ENCODE assay signal across 9 cellular contexts in the genomic region with DNA sequence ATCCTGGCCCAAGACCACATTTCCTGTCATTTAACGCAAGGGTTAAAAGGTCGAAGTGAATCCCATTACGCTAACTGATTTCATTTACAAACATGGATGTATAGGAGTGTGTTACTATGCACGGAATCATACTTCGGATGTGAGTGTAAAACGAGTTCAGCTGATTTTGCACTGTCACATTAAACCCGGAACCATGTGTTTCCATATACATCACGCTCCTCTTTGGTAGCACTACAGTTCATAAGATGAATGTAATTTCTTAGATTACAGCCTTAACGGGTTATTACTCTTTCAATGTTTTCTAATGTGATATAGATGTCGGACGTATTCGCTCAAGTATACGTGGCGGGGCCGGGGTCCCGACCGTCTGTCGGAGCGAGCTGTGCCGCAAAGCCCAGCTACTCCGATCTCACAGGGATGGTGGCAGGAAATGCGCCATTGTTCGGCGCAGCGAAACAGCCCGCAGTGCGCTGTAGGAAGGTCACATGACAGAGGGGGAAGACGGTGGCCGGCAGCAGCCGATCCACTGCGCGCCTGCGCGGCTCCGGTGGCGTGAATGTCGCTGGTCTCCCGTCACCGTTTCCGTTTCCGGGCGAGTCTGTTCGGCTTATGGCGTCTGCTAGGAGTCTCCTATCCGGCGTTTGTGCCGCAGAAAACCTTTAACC.
DNase-seq lines count a peak whose midpoint lies in the region; ATAC-seq and TF ChIP-seq lines count a peak whose summit lies in the region.
"Had no signal": no experiment of that assay in that cellular context is flagged by ENCODE, and none has a peak within 500 bp of the region (broad histone marks: within the 10 kb centered on the region; RNA-seq: fewer than 3 reads in every experiment).

No MANE protein-coding gene starts in this region.

- peak overlapping the region; percentile 76 for H3K4me3 Mint-ChIP-seq in activated CD4-positive, alpha-beta memory T cell treated with anti-CD3 and anti-CD28 coated beads for 36 hours

- 0 out of 2 replicates have a peak overlapping the region, but pooled peaks have one; percentile 52 for H4K91ac ChIP-seq in IMR-90 (ENCODE audit: insufficient read depth, low read depth, low read length)

- no peak overlapping the region for H2AK9ac ChIP-seq in IMR-90 (replicated peaks; ENCODE audit: low read depth, low read length, poor library complexity)

- intact Hi-C loops in IMR-90 (cut with micrococcal nuclease): no loop called here
- intact Hi-C loops in activated CD4-positive, alpha-beta memory T cell treated with anti-CD3 and anti-CD28 coated beads for 36 hours (cut with micrococcal nuclease): loop anchor here (5.0 kb wide), 1 partner anchor 664 kb away; the partner anchor contains the start of gene UBE3A
- intact Hi-C loops in left lung (cut with DNase I): no loop called here

- peak overlapping the region; percentile 36; the same call in 1 of the 2 replicates for H3K4ac ChIP-seq in IMR-90 (ENCODE audit: low read depth, low read length)

- H4K20me1 ChIP-seq in IMR-90 (ENCODE audit: insufficient read depth, low read length): no peaks in the 10 kb centered on the region

- H2BK120ac ChIP-seq in IMR-90 (ENCODE audit: low read depth, low read length): no peak overlapping the region; the same call in 1 of the 2 replicates

- no TSS peak for BruUV-seq in IMR-90 (replicated peaks; lab: Mats Ljungman, UMichigan)

- H2AK5ac ChIP-seq in IMR-90 (ENCODE audit: low read depth, low read length): no peak overlapping the region

- peak overlapping the region; percentile 93 for H3K27ac ChIP-seq in IMR-90 (ENCODE audit: insufficient read depth, low read length)
- no peak overlapping the region for H3K27ac ChIP-seq in duodenal mucosa (ENCODE audit: low read depth, low read length)
- no peak overlapping the region for H3K27ac ChIP-seq in left lung

- H4K8ac ChIP-seq in IMR-90 (ENCODE audit: low read depth in 2 of 2, low read length in 2 of 2): peak overlapping the region; percentile 97

- H3K27me3 Mint-ChIP-seq in activated CD4-positive, alpha-beta memory T cell treated with anti-CD3 and anti-CD28 coated beads for 36 hours: peaks cover 1% of the 10 kb centered on the region

- H2BK15ac ChIP-seq in IMR-90 (ENCODE audit: low read depth, low read length): no peak overlapping the region

- DNase-seq in AG04449 (ENCODE audit: low read depth, low spot score) (peak; percentile 34), IMR-90 (peak; percentile 84), left lung (peak; percentile 66 to 80), MG63 (no peak), AML-193 (lab: John Stamatoyannopoulos, UW) (no peak)
- peak; percentile 78 for DNase-seq in activated CD4-positive, alpha-beta memory T cell treated with anti-CD3 and anti-CD28 coated beads for 36 hours
- peak; percentile 32 for DNase-seq in stimulated activated CD4-positive, alpha-beta T cell treated with anti-CD3 and anti-CD28 coated beads, Interleukin-2, amount 100 ng/mL, for 4 hours (ENCODE audit: low read depth)
- DNase-seq: DND-41 had no signal

- in situ Hi-C loops in IMR-90 (cut with MboI; ENCODE audit: low sequenced_read_pairs): no loop called here

- H3K4me2 ChIP-seq in IMR-90 (ENCODE audit: low read depth, low read length): peak overlapping the region; percentile 95

- no peaks in the 10 kb centered on the region for H3K79me1 ChIP-seq in IMR-90 (ENCODE audit: low read depth in 1 of 2, low read length in 2 of 2)

- H3K9me3 ChIP-seq in IMR-90 (ENCODE audit: control insufficient read depth, insufficient read depth, low read length) (peaks cover 5% of the 10 kb centered on the region), duodenal mucosa (ENCODE audit: control insufficient read depth in 1 of 2, low read length in 2 of 2) (peaks cover 3 to 18% of the 10 kb centered on the region in 2 donors), left lung (peaks cover 0 to 32% of the 10 kb centered on the region in 2 donors), MG63 (no peaks in the 10 kb centered on the region)

- no peaks in the 10 kb centered on the region for H3K36me3 ChIP-seq in IMR-90 (ENCODE audit: control insufficient read depth, insufficient read depth, low read length)
- H3K36me3 ChIP-seq in duodenal mucosa (ENCODE audit: control insufficient read depth in 1 of 2, insufficient read depth in 2 of 2, low read length in 2 of 2): no peaks in the 10 kb centered on the region
- H3K36me3 ChIP-seq in left lung: no peaks in the 10 kb centered on the region
- no peaks in the 10 kb centered on the region for H3K36me3 ChIP-seq in MG63

- peak overlapping the region; percentile 66; the same call in 1 of the 2 replicates for H3K18ac ChIP-seq in IMR-90 (ENCODE audit: low read depth, low read length)

- no peaks in the 10 kb centered on the region for H3K4me1 ChIP-seq in IMR-90 (ENCODE audit: control insufficient read depth, insufficient read depth, low read length)
- H3K4me1 ChIP-seq in duodenal mucosa (ENCODE audit: control insufficient read depth in 1 of 2, insufficient read depth in 2 of 2, low read length in 2 of 2): no peaks in the 10 kb centered on the region
- H3K4me1 ChIP-seq in left lung: no peaks in the 10 kb centered on the region

- dilution Hi-C loops in IMR-90 (cut with HindIII; ENCODE audit: low sequenced_read_pairs, unreplicated experiment): no loop called here

- POLR2A ChIA-PET in AG04449 (lab: Yijun Ruan, JAX) (no interaction called here), IMR-90 (lab: Charles Lee; ENCODE audit: unreplicated experiment) (no interaction called here)
- POLR2A ChIA-PET in activated CD4-positive, alpha-beta memory T cell treated with anti-CD3 and anti-CD28 coated beads for 36 hours (lab: Charles Lee): no interaction called here

- TF ChIP-seq RAD21 in IMR-90 (IDR thresholded peaks at IDR 0.05; ENCODE audit: low read length): no peak

- peaks cover 3% of the 10 kb centered on the region for H3K4me1 Mint-ChIP-seq in activated CD4-positive, alpha-beta memory T cell treated with anti-CD3 and anti-CD28 coated beads for 36 hours (ENCODE audit: low read depth)

- peaks cover 35% of the 10 kb centered on the region for H3K9me3 Mint-ChIP-seq in activated CD4-positive, alpha-beta memory T cell treated with anti-CD3 and anti-CD28 coated beads for 36 hours

- no peak overlapping the region for H2BK20ac ChIP-seq in IMR-90 (ENCODE audit: low read depth, low read length)

- peak; percentile 98 for ATAC-seq in IMR-90 (ENCODE audit: low read depth)
- ATAC-seq in left lung: peak; percentile 81

- H3K23ac ChIP-seq in IMR-90 (ENCODE audit: low read depth, low read length): no peak overlapping the region

- no peak overlapping the region for H3K14ac ChIP-seq in IMR-90 (replicated peaks; ENCODE audit: low read depth, low read length)

- H3K4me3 ChIP-seq in AG04449 (ENCODE audit: low read depth, low read length) (peak overlapping the region; percentile 55), IMR-90 (ENCODE audit: insufficient read depth, low read depth, low read length) (peak overlapping the region; percentile 88), duodenal mucosa (ENCODE audit: low read depth in 1 of 2, low read length in 2 of 2) (peak overlapping the region; percentile 44 to 50), left lung (peak overlapping the region; percentile 23 to 33), MG63 (no peak overlapping the region)

- peaks cover 12% of the 10 kb centered on the region for H3K36me3 Mint-ChIP-seq in activated CD4-positive, alpha-beta memory T cell treated with anti-CD3 and anti-CD28 coated beads for 36 hours

- 40% methylated on average over 18 of the region's 47 CpGs; no CpG with 5 or more reads in 1 of the 2 experiments for WGBS in IMR-90 (ENCODE audit: extremely low coverage in 2 of 2, insufficient read length in 1 of 2), 2 experiments

- no peaks in the 10 kb centered on the region for H3K27me3 ChIP-seq in IMR-90 (ENCODE audit: control insufficient read depth, insufficient read depth, low read length)
- H3K27me3 ChIP-seq in duodenal mucosa (ENCODE audit: control insufficient read depth in 1 of 2, insufficient read depth in 2 of 2, low read length in 2 of 2): no peaks in the 10 kb centered on the region
- H3K27me3 ChIP-seq in left lung: peaks cover 2 to 13% of the 10 kb centered on the region in 2 donors
- no peaks in the 10 kb centered on the region for H3K27me3 ChIP-seq in MG63

- peak overlapping the region; percentile 67 for H3K9ac ChIP-seq in IMR-90 (ENCODE audit: low read depth, low read length)
- no peak overlapping the region for H3K9ac ChIP-seq in duodenal mucosa (ENCODE audit: low read depth in 1 of 2, low read length in 2 of 2)

- TF ChIP-seq CTCF in AG04449 (IDR thresholded peaks at IDR 0.05; ENCODE audit: insufficient read depth, low read length, missing control alignments): no peak
- TF ChIP-seq CTCF in IMR-90 (conservative IDR thresholded peaks at IDR 0.05; ENCODE audit: low read depth, low read length): no peak
- TF ChIP-seq CTCF in left lung (IDR thresholded peaks at IDR 0.05): no peak

- CTCF ChIA-PET in AG04449 (lab: Yijun Ruan, JAX) (no interaction called here), IMR-90 (lab: Yijun Ruan, JAX) (no interaction called here)
- CTCF ChIA-PET in activated CD4-positive, alpha-beta memory T cell treated with anti-CD3 and anti-CD28 coated beads for 36 hours (lab: Charles Lee): no interaction called here

- H2AFZ ChIP-seq in IMR-90 (replicated peaks; ENCODE audit: low read length, poor library complexity): peak overlapping the region; percentile 90

- no peaks in the 10 kb centered on the region for H3K9me1 ChIP-seq in IMR-90 (ENCODE audit: insufficient read depth, low read length)

- peak overlapping the region; percentile 43; the same call in 1 of the 2 replicates for H3K56ac ChIP-seq in IMR-90 (ENCODE audit: extremely low read depth, insufficient read depth, low read length)

- peak overlapping the region; percentile 98 for H4K5ac ChIP-seq in IMR-90 (ENCODE audit: low read depth, low read length)

- H3K27ac Mint-ChIP-seq in activated CD4-positive, alpha-beta memory T cell treated with anti-CD3 and anti-CD28 coated beads for 36 hours: peak overlapping the region; percentile 68

- H2BK5ac ChIP-seq in IMR-90 (ENCODE audit: low read depth, low read length, poor library complexity, severe bottlenecking): peak overlapping the region; percentile 50

- peak; percentile 71; the same call in 1 of the 2 replicates for TF ChIP-seq POLR2A in IMR-90 (IDR thresholded peaks at IDR 0.05; ENCODE audit: low read depth, low read length)

TF ChIP-seq in IMR-90, 13 proteins besides CTCF, POLR2A, EP300 and RAD21:
- TF ChIP-seq, protein P1, sequence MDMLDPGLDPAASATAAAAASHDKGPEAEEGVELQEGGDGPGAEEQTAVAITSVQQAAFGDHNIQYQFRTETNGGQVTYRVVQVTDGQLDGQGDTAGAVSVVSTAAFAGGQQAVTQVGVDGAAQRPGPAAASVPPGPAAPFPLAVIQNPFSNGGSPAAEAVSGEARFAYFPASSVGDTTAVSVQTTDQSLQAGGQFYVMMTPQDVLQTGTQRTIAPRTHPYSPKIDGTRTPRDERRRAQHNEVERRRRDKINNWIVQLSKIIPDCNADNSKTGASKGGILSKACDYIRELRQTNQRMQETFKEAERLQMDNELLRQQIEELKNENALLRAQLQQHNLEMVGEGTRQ (IDR thresholded peaks at IDR 0.05; ENCODE audit: low read depth, low read length): peak; percentile 89
- TF ChIP-seq BHLHE40 (IDR thresholded peaks at IDR 0.05; ENCODE audit: low read depth, low read length): no peak
TF ChIP-seq in IMR-90: peak in this region for 1.

Comparison
In these comparisons a context has a peak if more than half of its experiments do, and no peak if none do; other contexts are left out.
1. DNase-seq: peak in AG04449 (single experiment), IMR-90 (single experiment), activated CD4-positive, alpha-beta memory T cell treated with anti-CD3 and anti-CD28 coated beads for 36 hours (single experiment), left lung (2 of 2) and stimulated activated CD4-positive, alpha-beta T cell treated with anti-CD3 and anti-CD28 coated beads, Interleukin-2, amount 100 ng/mL, for 4 hours (single experiment); none in MG63 (single experiment) and AML-193 (0 of 2).